Comparison of ENCODE assay signal across 17 cellular contexts in the genomic region with DNA sequence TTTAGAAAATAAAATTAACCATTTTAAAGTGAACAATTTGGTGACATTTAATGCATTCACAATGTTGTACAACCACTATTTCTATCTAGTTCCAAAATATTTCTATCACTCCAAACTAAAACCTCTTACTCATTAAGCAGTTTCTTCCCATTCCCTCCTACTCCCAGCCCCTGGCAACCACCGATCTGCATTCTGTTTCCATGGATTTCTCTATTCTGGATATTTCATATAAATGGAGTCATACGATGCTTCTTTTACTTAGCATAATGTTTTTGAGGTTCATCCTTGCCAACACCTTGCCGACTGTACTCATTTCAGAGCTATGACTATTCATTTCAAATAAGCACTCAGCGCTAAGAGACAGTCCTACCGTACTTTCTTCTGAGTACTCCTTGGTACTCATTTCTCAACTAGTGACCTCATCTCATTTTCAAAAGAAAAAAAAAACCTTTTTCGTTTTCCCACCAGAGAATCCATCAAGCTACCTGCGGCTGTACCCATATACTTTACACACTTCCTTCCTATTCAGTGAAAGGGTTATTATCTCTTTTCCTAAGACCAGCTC.
DNase-seq lines count a peak whose midpoint lies in the region; ATAC-seq, FAIRE-seq and TF ChIP-seq lines count a peak whose summit lies in the region.
"Had no signal": no experiment of that assay in that cellular context is flagged by ENCODE, and none has a peak within 500 bp of the region (broad histone marks: within the 10 kb centered on the region; RNA-seq: fewer than 3 reads in every experiment).

No MANE protein-coding gene starts in this region.

- TF ChIP-seq EP300 in K562 (IDR thresholded peaks at IDR 0.05; ENCODE audit: low read length): no peak

- peak; percentile 86 for ATAC-seq in HG02852 (IDR thresholded peaks at IDR 0.05; ENCODE audit: unreplicated experiment)
- 0 out of 3 replicates have a peak, but pooled peaks have one; percentile 11 for ATAC-seq in K562
- ATAC-seq: CD8-positive, alpha-beta T cell had no signal

- H3K9ac ChIP-seq in K562 (ENCODE audit: insufficient read depth in 1 of 2, low read depth in 2 of 2, low read length in 2 of 2): peak overlapping the region in 1 of 2 experiments; percentile 62; a peak in 2 of 4 replicates

- H3K9me3 ChIP-seq in K562 (replicated peaks; ENCODE audit: control insufficient read depth, insufficient read depth, low read depth, low read length): no peaks in the 10 kb centered on the region
- H3K9me3 ChIP-seq: adrenal gland, Peyer's patch, sigmoid colon, tibial nerve had no signal

- BruUV-seq in K562 (replicated peaks; lab: Mats Ljungman, UMichigan): no TSS peak

- TF ChIP-seq CTCF in GM13977 (IDR thresholded peaks at IDR 0.05; ENCODE audit: extremely low read depth, insufficient read depth, missing control alignments) (no peak), K562 (IDR thresholded peaks at IDR 0.05 in 2 of 3, conservative IDR thresholded peaks at IDR 0.05 in 1 of 3; ENCODE audit: insufficient read depth in 2 of 3, low read depth in 1 of 3, low read length in 3 of 3) (no peak)

- no peak for TF ChIP-seq POLR2A in K562 (conservative IDR thresholded peaks at IDR 0.05)

- H3K27ac ChIP-seq in K562 (ENCODE audit: extremely low read depth, low read depth, low read length): peak overlapping the region; percentile 87
- H3K27ac ChIP-seq: adrenal gland, Peyer's patch, sigmoid colon, tibial nerve had no signal

- no peaks in the 10 kb centered on the region for H3K79me2 ChIP-seq in K562 (ENCODE audit: control insufficient read depth, insufficient read depth, low read length)

- no peaks in the 10 kb centered on the region for H4K20me1 ChIP-seq in K562 (replicated peaks; ENCODE audit: control insufficient read depth, insufficient read depth, low read length)

- peak overlapping the region; percentile 17; the same call in 1 of the 2 replicates for H3K4me2 ChIP-seq in K562 (ENCODE audit: insufficient read depth, low read length)

- FAIRE-seq in K562 (lab: Jason Lieb, UNC): no peak

- peak overlapping the region; percentile 89 for H2AFZ ChIP-seq in K562 (ENCODE audit: low read depth, low read length)

- no peaks in the 10 kb centered on the region for H3K27me3 ChIP-seq in K562 (ENCODE audit: control insufficient read depth in 2 of 2, insufficient read depth in 2 of 2, low read length in 2 of 2)
- H3K27me3 ChIP-seq: adrenal gland, Peyer's patch, sigmoid colon, tibial nerve had no signal

- peak; percentile 7 for DNase-seq in activated CD4-positive, alpha-beta T cell treated with anti-CD3 and anti-CD28 coated beads for 48 hours
- no peak for DNase-seq in activated CD4-positive, alpha-beta T cell treated with anti-CD3 and anti-CD28 coated beads, Interleukin-2, amount 50 U/mL, for 48 hours
- DNase-seq in GM13977 (ENCODE audit: low spot score) (peak; percentile 17), K562 (ENCODE audit: extremely low read depth in 1 of 4, low spot score in 3 of 4) (no peak), inferior parietal cortex (ENCODE audit: extremely low spot score) (no peak), NCI-H345 (lab: John Stamatoyannopoulos, UW) (no peak), NCI-H510A (lab: John Stamatoyannopoulos, UW) (no peak)
- DNase-seq: adrenal gland; CD8-positive, alpha-beta T cell; endodermal cell; IMR-90; NCI-H748 treated with DMSO at 0.1 percent for 48 hours; Peyer's patch; sigmoid colon; stimulated activated CD4-positive, alpha-beta T cell treated with anti-CD3 and anti-CD28 coated beads, Interleukin-4, amount 100 ng/mL, for 1 hour had no signal

- intact Hi-C loops in K562 (cut with micrococcal nuclease): loop anchor here (10.0 kb wide), 1 partner anchor 1270 kb away; a partner anchor contains a TSS

- CTCF ChIA-PET in K562 (lab: Yijun Ruan, JAX; ENCODE audit: low intra/inter-chr PET ratio): no interaction called here

- H3K36me3 ChIP-seq in K562 (ENCODE audit: control insufficient read depth, insufficient read depth, low read length): no peaks in the 10 kb centered on the region

- H3K4me3 ChIP-seq in K562: no peak overlapping the region
- H3K4me3 ChIP-seq: adrenal gland, Peyer's patch, sigmoid colon, tibial nerve had no signal

- H3K4me1 ChIP-seq in K562 (replicated peaks in 1 of 2; ENCODE audit: control insufficient read depth in 2 of 2, insufficient read depth in 2 of 2, low read length in 2 of 2): peaks cover 12 to 53% of the 10 kb centered on the region in 2 experiments
- H3K4me1 ChIP-seq: Peyer's patch, sigmoid colon, tibial nerve had no signal

- POLR2A ChIA-PET in K562 (lab: Yijun Ruan, JAX): interaction anchor here (0.7 to 1.9 kb wide), 2 partner anchors 9 to 27 kb away, joined by 4 to 5 read pairs; no protein-coding TSS in a partner anchor

- in situ Hi-C loops in GM13977 (cut with MboI; ENCODE audit: low pct_unique_long_range_greater_than_20kb, low sequenced_read_pairs, unreplicated experiment) (no loop called here), K562 (cut with MboI) (no loop called here)

- H3K9me1 ChIP-seq in K562 (ENCODE audit: control insufficient read depth, insufficient read depth, low read length): no peaks in the 10 kb centered on the region

- WGBS in K562 (ENCODE audit: insufficient coverage, low coverage, missing lambda C conversion rate): 40% methylated on average over 7 of the region's 7 CpGs

- TF ChIP-seq RAD21 in K562 (CRISPR knock-in tag; conservative IDR thresholded peaks at IDR 0.05 in 1 of 2, IDR thresholded peaks at IDR 0.05 in 1 of 2): no peak

TF ChIP-seq in K562, 482 proteins besides CTCF, POLR2A, EP300 and RAD21 (continues in another document):
- TF ChIP-seq SUPT5H (IDR thresholded peaks at IDR 0.05) (no peak), CAMTA2 (CRISPR knock-in tag; conservative IDR thresholded peaks at IDR 0.05) (no peak), MAFF (IDR thresholded peaks at IDR 0.05; ENCODE audit: low read length) (no peak), OTX1 (CRISPR knock-in tag; IDR thresholded peaks at IDR 0.05) (no peak), NBN (IDR thresholded peaks at IDR 0.05; ENCODE audit: low read depth) (no peak), KLF10 (CRISPR knock-in tag; IDR thresholded peaks at IDR 0.05) (no peak), SRF (CRISPR knock-in tag; IDR thresholded peaks at IDR 0.05) (no peak), SIN3A (IDR thresholded peaks at IDR 0.05; ENCODE audit: borderline replicate concordance in 2 of 2, control insufficient read depth in 1 of 2, low read depth in 2 of 2, low read length in 2 of 2) (no peak), SP1 (CRISPR knock-in tag; IDR thresholded peaks at IDR 0.05) (no peak), NEUROD1 (IDR thresholded peaks at IDR 0.05; ENCODE audit: borderline replicate concordance, low read depth, low read length, partially characterized antibody) (no peak), ZNF507 (tag; conservative IDR thresholded peaks at IDR 0.05) (no peak), MBD2 (IDR thresholded peaks at IDR 0.05; ENCODE audit: borderline replicate concordance, low read depth) (no peak), ZNF23 (CRISPR knock-in tag; IDR thresholded peaks at IDR 0.05) (no peak)
- TF ChIP-seq, protein P1, sequence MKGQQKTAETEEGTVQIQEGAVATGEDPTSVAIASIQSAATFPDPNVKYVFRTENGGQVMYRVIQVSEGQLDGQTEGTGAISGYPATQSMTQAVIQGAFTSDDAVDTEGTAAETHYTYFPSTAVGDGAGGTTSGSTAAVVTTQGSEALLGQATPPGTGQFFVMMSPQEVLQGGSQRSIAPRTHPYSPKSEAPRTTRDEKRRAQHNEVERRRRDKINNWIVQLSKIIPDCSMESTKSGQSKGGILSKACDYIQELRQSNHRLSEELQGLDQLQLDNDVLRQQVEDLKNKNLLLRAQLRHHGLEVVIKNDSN (CRISPR knock-in tag; IDR thresholded peaks at IDR 0.05): no peak
- TF ChIP-seq, protein P2, sequence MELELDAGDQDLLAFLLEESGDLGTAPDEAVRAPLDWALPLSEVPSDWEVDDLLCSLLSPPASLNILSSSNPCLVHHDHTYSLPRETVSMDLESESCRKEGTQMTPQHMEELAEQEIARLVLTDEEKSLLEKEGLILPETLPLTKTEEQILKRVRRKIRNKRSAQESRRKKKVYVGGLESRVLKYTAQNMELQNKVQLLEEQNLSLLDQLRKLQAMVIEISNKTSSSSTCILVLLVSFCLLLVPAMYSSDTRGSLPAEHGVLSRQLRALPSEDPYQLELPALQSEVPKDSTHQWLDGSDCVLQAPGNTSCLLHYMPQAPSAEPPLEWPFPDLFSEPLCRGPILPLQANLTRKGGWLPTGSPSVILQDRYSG (tag; conservative IDR thresholded peaks at IDR 0.05; ENCODE audit: low read depth): no peak
- TF ChIP-seq, protein P3, sequence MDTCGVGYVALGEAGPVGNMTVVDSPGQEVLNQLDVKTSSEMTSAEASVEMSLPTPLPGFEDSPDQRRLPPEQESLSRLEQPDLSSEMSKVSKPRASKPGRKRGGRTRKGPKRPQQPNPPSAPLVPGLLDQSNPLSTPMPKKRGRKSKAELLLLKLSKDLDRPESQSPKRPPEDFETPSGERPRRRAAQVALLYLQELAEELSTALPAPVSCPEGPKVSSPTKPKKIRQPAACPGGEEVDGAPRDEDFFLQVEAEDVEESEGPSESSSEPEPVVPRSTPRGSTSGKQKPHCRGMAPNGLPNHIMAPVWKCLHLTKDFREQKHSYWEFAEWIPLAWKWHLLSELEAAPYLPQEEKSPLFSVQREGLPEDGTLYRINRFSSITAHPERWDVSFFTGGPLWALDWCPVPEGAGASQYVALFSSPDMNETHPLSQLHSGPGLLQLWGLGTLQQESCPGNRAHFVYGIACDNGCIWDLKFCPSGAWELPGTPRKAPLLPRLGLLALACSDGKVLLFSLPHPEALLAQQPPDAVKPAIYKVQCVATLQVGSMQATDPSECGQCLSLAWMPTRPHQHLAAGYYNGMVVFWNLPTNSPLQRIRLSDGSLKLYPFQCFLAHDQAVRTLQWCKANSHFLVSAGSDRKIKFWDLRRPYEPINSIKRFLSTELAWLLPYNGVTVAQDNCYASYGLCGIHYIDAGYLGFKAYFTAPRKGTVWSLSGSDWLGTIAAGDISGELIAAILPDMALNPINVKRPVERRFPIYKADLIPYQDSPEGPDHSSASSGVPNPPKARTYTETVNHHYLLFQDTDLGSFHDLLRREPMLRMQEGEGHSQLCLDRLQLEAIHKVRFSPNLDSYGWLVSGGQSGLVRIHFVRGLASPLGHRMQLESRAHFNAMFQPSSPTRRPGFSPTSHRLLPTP (IDR thresholded peaks at IDR 0.05; ENCODE audit: borderline replicate concordance, extremely low read depth, insufficient read length): no peak

Comparison
In these comparisons a context has a peak if more than half of its experiments do, and no peak if none do; other contexts are left out.
1. DNase-seq: peak in activated CD4-positive, alpha-beta T cell treated with anti-CD3 and anti-CD28 coated beads for 48 hours (single experiment) and GM13977 (single experiment); none in activated CD4-positive, alpha-beta T cell treated with anti-CD3 and anti-CD28 coated beads, Interleukin-2, amount 50 U/mL, for 48 hours (0 of 2), K562 (0 of 4), inferior parietal cortex (single experiment), NCI-H345 (single experiment) and NCI-H510A (single experiment).